16 cellular contexts compared by ENCODE assay signal in genomic region chr10:72747521-72747920, GRCh38. TPM values are rescaled to one million over a fixed set of nuclear protein-coding genes. Genes with fewer than 3 reads are reported as not detected.
DNase-seq lines count a peak whose midpoint lies in the region; ATAC-seq and TF ChIP-seq lines count a peak whose summit lies in the region.
"Had no signal": no experiment of that assay in that cellular context is flagged by ENCODE, and none has a peak within 500 bp of the region (broad histone marks: within the 10 kb centered on the region; RNA-seq: fewer than 3 reads in every experiment).

No MANE protein-coding gene starts in this region.

- H3K9me2 ChIP-seq in hepatocyte (replicated peaks; ENCODE audit: insufficient read depth) = no peaks in the 10 kb centered on the region

- no peaks in the 10 kb centered on the region for H3K9me3 Mint-ChIP-seq in progenitor cell of endocrine pancreas (ENCODE audit: low read depth)
- H3K9me3 Mint-ChIP-seq: CD4-positive, alpha-beta T cell had no signal

- BruUV-seq in Panc1 (replicated peaks; lab: Mats Ljungman, UMichigan) = TSS peak; percentile 33

- no peaks in the 10 kb centered on the region for H4K20me1 ChIP-seq in hepatocyte (ENCODE audit: insufficient read depth, poor library complexity, severe bottlenecking)

- peak overlapping the region; percentile 73 for H3K27ac Mint-ChIP-seq in progenitor cell of endocrine pancreas
- H3K27ac Mint-ChIP-seq: CD4-positive, alpha-beta T cell had no signal

- H3K4me1 ChIP-seq in Panc1 (ENCODE audit: control insufficient read depth, insufficient read depth, low read length) (no peaks in the 10 kb centered on the region), hepatocyte (ENCODE audit: insufficient read depth) (peaks cover 9% of the 10 kb centered on the region)
- H3K4me1 ChIP-seq: Caco-2 had no signal

- H3K27me3 Mint-ChIP-seq in progenitor cell of endocrine pancreas = no peaks in the 10 kb centered on the region
- H3K27me3 Mint-ChIP-seq: CD4-positive, alpha-beta T cell had no signal

- no peak overlapping the region for H3K4me3 Mint-ChIP-seq in progenitor cell of endocrine pancreas (ENCODE audit: low read depth)
- H3K4me3 Mint-ChIP-seq: CD4-positive, alpha-beta T cell had no signal

- no peak overlapping the region for H2AFZ ChIP-seq in hepatocyte

- no peaks in the 10 kb centered on the region for H3K9me3 ChIP-seq in Panc1 (ENCODE audit: control insufficient read depth, insufficient read depth, low read depth, low read length)
- no peaks in the 10 kb centered on the region for H3K9me3 ChIP-seq in hepatocyte (ENCODE audit: low read depth)
- H3K9me3 ChIP-seq: A549, Caco-2, HAP-1 had no signal

- DNase-seq in Panc1 (ENCODE audit: low read depth, low spot score) = no peak
- no peak for DNase-seq in hepatocyte (ENCODE audit: low spot score)
- no peak for DNase-seq in progenitor cell of endocrine pancreas (ENCODE audit: low spot score, unreplicated experiment)
- DNase-seq in stimulated activated naive CD8-positive, alpha-beta T cell treated with anti-CD3 and anti-CD28 coated beads, Interleukin-15, Interleukin-2, amounts not matched to agents 100 U/mL and 50 U/mL, for 24 hours = no peak
- no peak for DNase-seq in caudate nucleus (lab: John Stamatoyannopoulos, UW)
- DNase-seq in HUDEP-2 (lab: John Stamatoyannopoulos, UW; ENCODE audit: unreplicated experiment in 76 of 76) = no peak
- DNase-seq: AML-193; Caco-2; CD4-positive, alpha-beta T cell; DMS153; DMS79; GDM1 had no signal

- POLR2A ChIA-PET in Panc1 (lab: Charles Lee) = interaction anchor here (0.6 kb wide), 1 partner anchor 69 kb away, joined by 6 read pairs; no protein-coding TSS in a partner anchor

- WGBS in hepatocyte (ENCODE audit: low lambda C conversion rate, missing lambda C conversion rate) = 96% methylated on average over 8 of the region's 8 CpGs

- peaks cover 8% of the 10 kb centered on the region for H3K36me3 Mint-ChIP-seq in progenitor cell of endocrine pancreas (ENCODE audit: insufficient read depth)

- in situ Hi-C loops in Panc1 (cut with HindIII; ENCODE audit: low pct_unique_long_range_greater_than_20kb, low sequenced_read_pairs) = no loop called here

- ATAC-seq in Panc1 = no peak
- no peak for ATAC-seq in stimulated activated naive CD8-positive, alpha-beta T cell treated with anti-CD3 and anti-CD28 coated beads, Interleukin-15, Interleukin-2, amounts not matched to agents 100 U/mL and 50 U/mL, for 24 hours

- H3K4me2 ChIP-seq in hepatocyte = no peak overlapping the region

- TF ChIP-seq CTCF in Panc1 (IDR thresholded peaks at IDR 0.05) (no peak), hepatocyte (IDR thresholded peaks at IDR 0.05; ENCODE audit: poor library complexity) (no peak), progenitor cell of endocrine pancreas (IDR thresholded peaks at IDR 0.05; ENCODE audit: unreplicated experiment) (no peak)

- peaks cover 84% of the 10 kb centered on the region for H3K79me2 ChIP-seq in hepatocyte

- H3K27me3 ChIP-seq in Panc1 (ENCODE audit: control insufficient read depth, insufficient read depth, low read length) (no peaks in the 10 kb centered on the region), hepatocyte (no peaks in the 10 kb centered on the region)

- intact Hi-C loops in Panc1 (cut with micrococcal nuclease; ENCODE audit: unreplicated experiment) = no loop called here

- H3K4me3 ChIP-seq in Panc1 (ENCODE audit: low read depth in 2 of 2, low read length in 2 of 2) (no peak overlapping the region), hepatocyte (no peak overlapping the region)
- H3K4me3 ChIP-seq: A549, GM23248, HAP-1 had no signal

- H3K36me3 ChIP-seq in Panc1 (ENCODE audit: control insufficient read depth, insufficient read depth, low read length) (no peaks in the 10 kb centered on the region), hepatocyte (replicated peaks; ENCODE audit: insufficient read depth, low read depth) (no peaks in the 10 kb centered on the region)
- H3K36me3 ChIP-seq: HAP-1 had no signal

- H3K4me1 Mint-ChIP-seq in progenitor cell of endocrine pancreas (ENCODE audit: low read depth) = peaks cover 25% of the 10 kb centered on the region

- H3K27ac ChIP-seq in Panc1 (ENCODE audit: low read length) (no peak overlapping the region), hepatocyte (peak overlapping the region; percentile 36), caudate nucleus (ENCODE audit: low read depth, low read length) (no peak overlapping the region)
- H3K27ac ChIP-seq: A549, C4-2B had no signal

- CTCF ChIA-PET in Panc1 (lab: Charles Lee) = no interaction called here

RNA-seq across cellular contexts. Expression of gene MCU, which starts 55.6 kb away (rescaled TPM):
- total RNA-seq in Panc1 (2021; ENCODE audit: unreplicated experiment) = 31.6 TPM
- 18.8 TPM for polyA plus RNA-seq in Panc1 (2012; ENCODE audit: insufficient read length)
- total RNA-seq in hepatocyte = 39.8 and 41.7 TPM in 2 replicates
- polyA plus RNA-seq in hepatocyte = 30.7 and 31.6 TPM in 2 replicates
- 63.8 and 66.2 TPM in 2 replicates for total RNA-seq in progenitor cell of endocrine pancreas
